Comparison of ENCODE assay signal across 8 cellular contexts in genomic region chr5:181190711-181191525, GRCh38. TPM values are rescaled to one million over a fixed set of nuclear protein-coding genes. Genes with fewer than 3 reads are reported as not detected.
DNase-seq lines count a peak whose midpoint lies in the region; ATAC-seq and TF ChIP-seq lines count a peak whose summit lies in the region.

No MANE protein-coding gene starts in this region.

- peaks cover 5% of the 10 kb centered on the region for H3K4me1 ChIP-seq in iPS-18a (ENCODE audit: control insufficient read depth, low read depth, low read length)

- ATAC-seq in GM21717 (IDR thresholded peaks at IDR 0.05; ENCODE audit: unreplicated experiment), result peak; percentile 11

- POLR2A ChIA-PET in BJ (lab: Charles Lee), result interaction anchor here (0.7 kb wide), 1 partner anchor 14 kb away, joined by 3 read pairs; the partner anchor contains the start of gene TRIM7

- peak overlapping the region; percentile 42 for H3K4me3 ChIP-seq in BJ (ENCODE audit: low read depth, low read length)
- peak overlapping the region; percentile 76 for H3K4me3 ChIP-seq in NB4 (ENCODE audit: low read depth, low read length)
- H3K4me3 ChIP-seq in iPS-18a (ENCODE audit: low read length), result peak overlapping the region; percentile 80

- H3K9me3 ChIP-seq in iPS-18a (ENCODE audit: control insufficient read depth, low read depth, low read length), result no peaks in the 10 kb centered on the region

- H3K9ac ChIP-seq in iPS-18a (ENCODE audit: low read length), result no peak overlapping the region

- DNase-seq in BJ (ENCODE audit: low read depth), result no peak
- peak; percentile 69 for DNase-seq in NB4 (ENCODE audit: low read depth)
- DNase-seq in stimulated activated CD4-positive, alpha-beta T cell treated with anti-CD3 and anti-CD28 coated beads, Interleukin-15, amount 100 ng/mL, for 24 hours, result peak; percentile 68
- no peak for DNase-seq in NCI-H82 (lab: John Stamatoyannopoulos, UW)
- no peak for DNase-seq in SHP77 (lab: John Stamatoyannopoulos, UW)

- H3K27me3 ChIP-seq in BJ (ENCODE audit: control insufficient read depth, insufficient read depth, low read length), result no peaks in the 10 kb centered on the region
- peaks cover 43% of the 10 kb centered on the region for H3K27me3 ChIP-seq in iPS-18a (ENCODE audit: control insufficient read depth, insufficient read depth, low read length)

- CTCF ChIA-PET in BJ (lab: Yijun Ruan, JAX), result interaction anchor here (0.7 to 2.7 kb wide), 6 partner anchors 12 to 34 kb away, joined by 3 to 8 read pairs (median 4); no protein-coding TSS in a partner anchor

- H3K27ac ChIP-seq in angular gyrus (ENCODE audit: low read depth, low read length) (peak overlapping the region; percentile 35), iPS-18a (ENCODE audit: low read length) (no peak overlapping the region)

- TF ChIP-seq CTCF in BJ (IDR thresholded peaks at IDR 0.05; ENCODE audit: insufficient read depth, low read depth, low read length), result peak; percentile 37; the same call in 1 of the 2 replicates
- TF ChIP-seq CTCF in NB4 (IDR thresholded peaks at IDR 0.05; ENCODE audit: low read depth, low read length), result no peak

- H3K36me3 ChIP-seq in BJ (ENCODE audit: control insufficient read depth, insufficient read depth, low read length), result no peaks in the 10 kb centered on the region; the same call in 1 of the 2 replicates
- no peaks in the 10 kb centered on the region for H3K36me3 ChIP-seq in iPS-18a (ENCODE audit: control insufficient read depth, low read depth, low read length)

- TF ChIP-seq POLR2A in NB4 (IDR thresholded peaks at IDR 0.05; ENCODE audit: extremely low read depth, insufficient read length), result no peak

RNA-seq across cellular contexts. Expression of gene TRIM7, which starts 14.1 kb away (rescaled TPM):
- 3.2 and 3.9 TPM in 2 replicates for polyA plus RNA-seq in BJ (2011; rRNA removed)
- 0.71 and 0.77 TPM in 2 replicates for polyA minus RNA-seq in BJ (2011; rRNA and poly(A)+ RNA removed)

RNA-seq across cellular contexts. Expression of gene TRIM41, which starts 32.2 kb away (rescaled TPM):
- polyA plus RNA-seq in BJ (2011; rRNA removed), result 15.2 and 15.9 TPM in 2 replicates
- polyA minus RNA-seq in BJ (2011; rRNA and poly(A)+ RNA removed), result 5.5 and 8.2 TPM in 2 replicates

RNA-seq across cellular contexts. Expression of gene OR2V2, which starts 43.5 kb away (rescaled TPM):
- not detected in 2 replicates for polyA plus RNA-seq in BJ (2011; rRNA removed)
- not detected in 2 replicates for polyA minus RNA-seq in BJ (2011; rRNA and poly(A)+ RNA removed)

RNA-seq across cellular contexts. Expression of gene RACK1, which starts 52.8 kb away (rescaled TPM):
- 6,186 and 8,520 TPM in 2 replicates for polyA plus RNA-seq in BJ (2011; rRNA removed)
- 5,808 and 12,219 TPM in 2 replicates for polyA minus RNA-seq in BJ (2011; rRNA and poly(A)+ RNA removed)

RNA-seq across cellular contexts. Expression of gene OR2V1, which starts 59.9 kb away (rescaled TPM):
- not detected in 2 replicates for polyA plus RNA-seq in BJ (2011; rRNA removed)
- not detected in 2 replicates for polyA minus RNA-seq in BJ (2011; rRNA and poly(A)+ RNA removed)

Comparison
In these comparisons a context has a peak if more than half of its experiments do, and no peak if none do; other contexts are left out.
1. DNase-seq: peak in NB4 (single experiment) and stimulated activated CD4-positive, alpha-beta T cell treated with anti-CD3 and anti-CD28 coated beads, Interleukin-15, amount 100 ng/mL, for 24 hours (single experiment); none in BJ (single experiment), NCI-H82 (single experiment) and SHP77 (0 of 2).
2. Peak in every context shown above with its lines, with median percentiles within 50 percentile points of each other: H3K4me3 ChIP-seq.